8 cellular contexts compared by ENCODE assay signal in the genomic region with DNA sequence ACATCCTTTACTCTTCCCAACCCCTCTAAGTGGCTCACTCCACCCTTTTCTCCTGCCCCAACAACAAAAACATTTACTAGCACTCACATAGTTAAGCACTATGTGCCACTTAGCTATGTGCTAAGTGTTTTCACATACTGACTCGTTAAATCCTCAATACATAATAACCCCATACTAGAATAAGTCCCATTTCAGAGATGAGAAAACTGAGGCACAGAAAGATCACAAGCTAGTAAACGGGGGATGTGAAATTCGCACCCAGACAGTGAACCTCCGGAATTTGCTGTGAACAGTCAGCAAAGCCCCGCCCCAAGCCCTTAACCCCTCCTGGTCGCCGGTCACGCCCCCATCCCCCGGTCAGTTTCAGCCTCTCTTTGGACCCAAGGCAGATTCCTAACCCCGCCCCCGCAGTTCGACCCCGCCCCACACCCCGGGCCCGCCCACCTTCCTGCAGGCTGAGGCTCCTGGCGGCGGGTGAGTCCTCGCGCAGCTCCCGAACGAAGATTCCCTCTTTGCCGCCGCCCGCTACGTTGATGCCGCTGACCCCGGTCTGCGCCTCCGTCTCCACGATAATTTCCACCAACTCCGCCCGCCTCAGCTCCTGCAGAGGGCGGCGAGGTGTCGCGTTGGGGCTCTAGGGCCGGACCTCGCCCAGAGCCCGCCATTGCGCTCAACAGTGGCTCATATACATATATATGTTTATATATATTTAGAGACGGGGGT. TPM values are rescaled to one million over a fixed set of nuclear protein-coding genes. Genes with fewer than 3 reads are reported as not detected.
DNase-seq lines count a peak whose midpoint lies in the region; ATAC-seq and TF ChIP-seq lines count a peak whose summit lies in the region.

No MANE protein-coding gene starts in this region.

- DNase-seq in G401 (ENCODE audit: low spot score) (peak; percentile 48), HCEC 1CT (peak; percentile 87), NAMALWA (ENCODE audit: low spot score) (peak; percentile 90), T-helper 2 cell (peak; percentile 55 to 88 (median 65)), amygdala (lab: John Stamatoyannopoulos, UW) (peak in 37 of 56 donors; percentile 8 to 60 (median 29)), hepatic stellate cell (ENCODE audit: low spot score) (peak; percentile 95), gastrocnemius medialis (peak; percentile 70 to 77), superior temporal gyrus (ENCODE audit: extremely low spot score) (no peak)

- intact Hi-C loops in gastrocnemius medialis (cut with DNase I; ENCODE audit: low total_unique reads), result no loop called here

- no peaks in the 10 kb centered on the region for H3K36me3 ChIP-seq in gastrocnemius medialis

- peak overlapping the region; percentile 69 to 82 (median 71) for H3K4me3 ChIP-seq in gastrocnemius medialis

- no peak for TF ChIP-seq POLR2A in gastrocnemius medialis (IDR thresholded peaks at IDR 0.05)

- in situ Hi-C loops in G401 (cut with HindIII; ENCODE audit: low sequenced_read_pairs) (no loop called here), gastrocnemius medialis (cut with MboI; ENCODE audit: low sequenced_read_pairs in 4 of 4) (no loop called here)

- ATAC-seq in gastrocnemius medialis, result peak; percentile 57 to 76

- peak in 1 of 5 experiments; percentile 33 for TF ChIP-seq CTCF in gastrocnemius medialis (IDR thresholded peaks at IDR 0.05 in 4 of 5, conservative IDR thresholded peaks at IDR 0.05 in 1 of 5)

- peak overlapping the region; percentile 87 to 92 (median 88) for H3K27ac ChIP-seq in gastrocnemius medialis

- no peaks in the 10 kb centered on the region for H3K9me3 ChIP-seq in gastrocnemius medialis

- H3K4me1 ChIP-seq in gastrocnemius medialis, result peaks cover 8 to 11% of the 10 kb centered on the region in 2 donors

- H3K27me3 ChIP-seq in gastrocnemius medialis, result no peaks in the 10 kb centered on the region

RNA-seq across cellular contexts. Expression of gene PRX, which starts 9.8 kb away (rescaled TPM):
- 5.6 and 5.9 TPM in 2 replicates for total RNA-seq in G401 (2014; rRNA removed; shearing (Covaris generic))
- total RNA-seq in gastrocnemius medialis, result 1 to 10 TPM; 2.4 to 4.2 (median 3.2) TPM

RNA-seq across cellular contexts. Expression of gene HIPK4, which starts 13.4 kb away (rescaled TPM):
- not detected in 2 replicates for total RNA-seq in G401 (2014; rRNA removed; shearing (Covaris generic))
- total RNA-seq in gastrocnemius medialis, result under 1 TPM in 2 of 4 donors, not detected in 2; 0.20 to 0.39 TPM

RNA-seq across cellular contexts. Expression of gene SERTAD1, which starts 22.4 kb away (rescaled TPM):
- total RNA-seq in G401 (2014; rRNA removed; shearing (Covaris generic)), result 24.4 and 42.0 TPM in 2 replicates
- total RNA-seq in gastrocnemius medialis, result 10 to 100 TPM; 15.3 to 18.3 (median 16.0) TPM

RNA-seq across cellular contexts. Expression of gene SERTAD3, which starts 40.7 kb away (rescaled TPM):
- total RNA-seq in G401 (2014; rRNA removed; shearing (Covaris generic)), result 62.7 and 63.8 TPM in 2 replicates
- total RNA-seq in gastrocnemius medialis, result 10 to 100 TPM; 12.7 to 24.4 (median 18.1) TPM

RNA-seq across cellular contexts. Expression of gene PLD3, which starts 54.9 kb away (rescaled TPM):
- 232 and 245 TPM in 2 replicates for total RNA-seq in G401 (2014; rRNA removed; shearing (Covaris generic))
- total RNA-seq in gastrocnemius medialis, result 100 to 1,000 TPM; 136 to 198 (median 190) TPM
